Comparison of ENCODE assay signal across 10 cellular contexts in the genomic region with DNA sequence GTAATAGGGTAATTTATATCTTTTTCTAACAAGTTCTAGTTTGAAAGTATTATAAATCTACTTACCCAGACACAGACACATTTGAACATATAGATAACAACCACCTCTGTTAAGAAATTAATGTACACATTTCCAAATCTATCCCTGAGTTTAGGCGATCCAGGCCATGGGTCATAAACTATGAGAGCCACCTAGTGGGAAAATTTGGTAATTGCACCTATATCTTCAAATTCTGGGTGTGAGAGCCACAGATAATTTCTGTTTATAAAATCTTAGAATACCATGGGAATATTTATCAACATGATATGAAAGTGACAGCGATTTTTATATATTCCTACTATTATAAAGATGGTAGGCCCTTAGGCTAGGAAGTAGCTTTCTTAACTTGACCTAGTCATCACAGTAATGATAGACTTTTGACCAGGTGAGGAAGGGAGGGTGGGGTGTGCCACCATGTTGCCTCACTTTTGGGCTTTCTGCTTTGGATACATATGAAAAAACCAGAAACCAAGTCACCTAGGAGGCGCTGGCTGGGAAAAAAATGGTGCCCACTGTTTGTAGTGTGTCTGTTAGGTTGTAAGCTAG. TPM values are rescaled to one million over a fixed set of nuclear protein-coding genes. Genes with fewer than 3 reads are reported as not detected.
DNase-seq lines count a peak whose midpoint lies in the region; ATAC-seq, FAIRE-seq and TF ChIP-seq lines count a peak whose summit lies in the region.
"Had no signal": no experiment of that assay in that cellular context is flagged by ENCODE, and none has a peak within 500 bp of the region (broad histone marks: within the 10 kb centered on the region; RNA-seq: fewer than 3 reads in every experiment).

No MANE protein-coding gene starts in this region.

- DNase-seq in COLO829 (ENCODE audit: low spot score), result peak; percentile 89
- peak; percentile 62 for DNase-seq in GM19239 (ENCODE audit: insufficient read length, low spot score)
- peak; percentile 35 for DNase-seq in NCI-H1092 (lab: John Stamatoyannopoulos, UW)
- DNase-seq in heart right ventricle, result no peak
- peak; percentile 92 for DNase-seq in superior temporal gyrus (ENCODE audit: extremely low spot score)
- no peak for DNase-seq in occipital lobe (lab: John Stamatoyannopoulos, UW)
- no peak for DNase-seq in posterior cingulate gyrus

- intact Hi-C loops in heart right ventricle (cut with DNase I) (loop anchor here in 9 of 10 donors (1.0 to 10.0 kb wide), 15 partner anchors 34 to 179 kb away; partner anchors contain the start of genes ZYX (in 4 of the 9), FAM131B (in 3 of the 9) and CLCN1 (in 1 of the 9)), posterior cingulate gyrus (cut with DNase I) (loop anchor here (2.0 to 10.0 kb wide), 4 partner anchors 36 to 176 kb away; partner anchors contain the start of gene ZYX)

- no peak overlapping the region for H3K27ac ChIP-seq in heart right ventricle

- H3K27me3 ChIP-seq in heart right ventricle, result peaks cover 0 to 29% (median 10%) of the 10 kb centered on the region in 7 donors

- H3K4me1 ChIP-seq in heart right ventricle, result peaks cover 0 to 29% (median 0%) of the 10 kb centered on the region in 9 donors

- TF ChIP-seq CTCF in WI38 (IDR thresholded peaks at IDR 0.05; ENCODE audit: low read depth, low read length) (peak; percentile 45), heart right ventricle (IDR thresholded peaks at IDR 0.05) (peak; percentile 74 to 88 (median 82))

- 4 to 5% methylated on average over 3 of the region's 3 CpGs for WGBS in heart right ventricle, 2 donors

- FAIRE-seq in GM19239 (lab: Jason Lieb, UNC), result peak; percentile 57

- no peaks in the 10 kb centered on the region for H3K36me3 ChIP-seq in heart right ventricle

- H3K9me3 ChIP-seq in heart right ventricle, result no peaks in the 10 kb centered on the region

- H3K4me3 ChIP-seq in WI38 (ENCODE audit: low read depth, low read length) (no peak overlapping the region), heart right ventricle (no peak overlapping the region)

- ATAC-seq in heart right ventricle, result peak in 2 of 8 donors; percentile 42 to 67

RNA-seq across cellular contexts. Expression of gene EPHA1, which starts 8.0 kb away (rescaled TPM):
- total RNA-seq in heart right ventricle (under 1 TPM in 1 of 10 donors, not detected in 9; 0.39 TPM), occipital lobe (not detected)
- under 1 TPM; 0.12 to 0.73 TPM for polyA plus RNA-seq in heart right ventricle

RNA-seq across cellular contexts. Expression of gene TAS2R60, which starts 26.6 kb away (rescaled TPM):
- total RNA-seq in heart right ventricle (not detected), occipital lobe (not detected)
- polyA plus RNA-seq in heart right ventricle, result not detected
- total RNA-seq: pulmonary artery endothelial cell; T-helper 1 cell treated with Interleukin-12 subunit alpha and Interleukin-12 subunit beta and Interleukin-4 antibody, amounts not matched to agents 30 ng/mL and 1 ng/mL, for 36 hours had no signal

RNA-seq across cellular contexts. Expression of gene ZYX, which starts 35.5 kb away (rescaled TPM):
- total RNA-seq in heart right ventricle, result 100 to 1,000 TPM in 2 of 10 donors, 10 to 100 TPM in 8; 48.5 to 148 (median 74.6) TPM
- polyA plus RNA-seq in heart right ventricle, result 100 to 1,000 TPM in 1 of 2 donors, 10 to 100 TPM in 1; 58.9 to 152 TPM
- 9.4 TPM for total RNA-seq in occipital lobe

RNA-seq across cellular contexts. Expression of gene FAM131B, which starts 54.1 kb away (rescaled TPM):
- total RNA-seq in heart right ventricle (1 to 10 TPM in 1 of 10 donors, under 1 TPM in 8, not detected in 1; 0.07 to 1.2 (median 0.39) TPM), occipital lobe (91.1 TPM)
- polyA plus RNA-seq in heart right ventricle, result under 1 TPM; 0.22 to 0.37 TPM

Comparison
In these comparisons a context has a peak if more than half of its experiments do, and no peak if none do; other contexts are left out.
1. DNase-seq: peak in COLO829 (single experiment), GM19239 (single experiment), NCI-H1092 (single experiment) and superior temporal gyrus (single experiment); none in heart right ventricle (0 of 2), occipital lobe (single experiment) and posterior cingulate gyrus (0 of 10).